8 cellular contexts compared by ENCODE assay signal in genomic region chr19:14089662-14090508, GRCh38. TPM values are rescaled to one million over a fixed set of nuclear protein-coding genes. Genes with fewer than 3 reads are reported as not detected.
DNase-seq lines count a peak whose midpoint lies in the region; ATAC-seq and TF ChIP-seq lines count a peak whose summit lies in the region.

No MANE protein-coding gene starts in this region.

- H3K9me2 ChIP-seq in neural cell (ENCODE audit: insufficient read depth, low read length), result no peaks in the 10 kb centered on the region

- peaks cover 2 to 4% of the 10 kb centered on the region in 2 donors for H3K9me3 Mint-ChIP-seq in activated T-cell treated with anti-CD3 and anti-CD28 coated beads, Interleukin-2, amount 50 U/mL, for 72 hours

- no peak overlapping the region for H2AFZ ChIP-seq in neural cell (ENCODE audit: low read depth, low read length)

- no peaks in the 10 kb centered on the region for H3K79me2 ChIP-seq in neural cell (replicated peaks; ENCODE audit: insufficient read depth, low read length)

- H3K4me3 ChIP-seq in fibroblast of mammary gland (ENCODE audit: control insufficient read depth, low read depth, low read length), result peak overlapping the region; percentile 47
- H3K4me3 ChIP-seq in neural cell (ENCODE audit: low read length), result peak overlapping the region; percentile 70

- H4K20me1 ChIP-seq in neural cell (ENCODE audit: insufficient read depth), result peaks cover 8% of the 10 kb centered on the region

- peaks cover 3% of the 10 kb centered on the region for H3K9me3 ChIP-seq in neural cell (ENCODE audit: low read length)

- TF ChIP-seq RAD21 in neural cell (conservative IDR thresholded peaks at IDR 0.05), result no peak

- H3K27me3 Mint-ChIP-seq in activated T-cell treated with anti-CD3 and anti-CD28 coated beads, Interleukin-2, amount 50 U/mL, for 72 hours (ENCODE audit: low read depth), result no peaks in the 10 kb centered on the region

- H3K27ac ChIP-seq in C4-2B, result peak overlapping the region; percentile 93
- peak overlapping the region; percentile 44 for H3K27ac ChIP-seq in neural cell (ENCODE audit: low read length)

- peak; percentile 81 for DNase-seq in NCI-H69 (lab: John Stamatoyannopoulos, UW)
- peak; percentile 63 to 69 for DNase-seq in activated T-cell treated with anti-CD3 and anti-CD28 coated beads, Interleukin-2, amount 50 U/mL, for 72 hours
- peak; percentile 64 for DNase-seq in fibroblast of mammary gland (ENCODE audit: low read depth)

- H3K9ac ChIP-seq in neural cell (ENCODE audit: low read length), result peak overlapping the region; percentile 70

- peak; percentile 19 for ATAC-seq in GM19452 (IDR thresholded peaks at IDR 0.05; ENCODE audit: unreplicated experiment)
- peak; percentile 19 to 24 for ATAC-seq in activated T-cell treated with anti-CD3 and anti-CD28 coated beads, Interleukin-2, amount 50 U/mL, for 72 hours (replicated peaks in 1 of 2)
- no peak for ATAC-seq in GM18502 (IDR thresholded peaks at IDR 0.05; ENCODE audit: poor library complexity, unreplicated experiment)
- no peak for ATAC-seq in GM18873 (IDR thresholded peaks at IDR 0.05; ENCODE audit: low FRiP score, unreplicated experiment)

- H3K4me2 ChIP-seq in neural cell (ENCODE audit: low read length), result peak overlapping the region; percentile 73

- H3K36me3 ChIP-seq in neural cell (ENCODE audit: insufficient read depth, low read length), result peaks cover 6% of the 10 kb centered on the region

- TF ChIP-seq CTCF in C4-2B (conservative IDR thresholded peaks at IDR 0.05) (no peak), fibroblast of mammary gland (conservative IDR thresholded peaks at IDR 0.05; ENCODE audit: control insufficient read depth, insufficient read depth, low read depth, low read length) (no peak), neural cell (IDR thresholded peaks at IDR 0.05; ENCODE audit: poor library complexity, severe bottlenecking) (peak; percentile 57)

- peaks cover 15% of the 10 kb centered on the region for H3K4me1 Mint-ChIP-seq in activated T-cell treated with anti-CD3 and anti-CD28 coated beads, Interleukin-2, amount 50 U/mL, for 72 hours (ENCODE audit: low read depth)

- H3K27me3 ChIP-seq in neural cell (ENCODE audit: insufficient read depth, low read depth, low read length), result no peaks in the 10 kb centered on the region

- H3K36me3 Mint-ChIP-seq in activated T-cell treated with anti-CD3 and anti-CD28 coated beads, Interleukin-2, amount 50 U/mL, for 72 hours (ENCODE audit: insufficient read depth in 2 of 2), result peaks cover 9 to 25% of the 10 kb centered on the region in 2 donors

- peak overlapping the region; percentile 80 to 88 for H3K4me3 Mint-ChIP-seq in activated T-cell treated with anti-CD3 and anti-CD28 coated beads, Interleukin-2, amount 50 U/mL, for 72 hours

- H3K27ac Mint-ChIP-seq in activated T-cell treated with anti-CD3 and anti-CD28 coated beads, Interleukin-2, amount 50 U/mL, for 72 hours, result no peak overlapping the region

- TF ChIP-seq EP300 in neural cell (conservative IDR thresholded peaks at IDR 0.05; ENCODE audit: poor library complexity, severe bottlenecking), result no peak

- H3F3A ChIP-seq in neural cell (ENCODE audit: insufficient read depth, low read length, poor library complexity, severe bottlenecking), result peaks cover 4% of the 10 kb centered on the region

TF ChIP-seq in neural cell, 6 proteins besides CTCF, POLR2A, EP300 and RAD21:
- TF ChIP-seq POLR2AphosphoS5 (IDR thresholded peaks at IDR 0.05) (no peak), TAF1 (IDR thresholded peaks at IDR 0.05; ENCODE audit: low read depth) (no peak), MXI1 (conservative IDR thresholded peaks at IDR 0.05; ENCODE audit: poor library complexity, severe bottlenecking) (peak; percentile 51)

RNA-seq across cellular contexts. Expression of gene SAMD1, which starts 0.7 kb away (rescaled TPM):
- total RNA-seq in activated T-cell treated with anti-CD3 and anti-CD28 coated beads, Interleukin-2, amount 50 U/mL, for 72 hours, result 10 to 100 TPM; 41.6 to 77.1 TPM
- polyA plus RNA-seq in neural cell, result 32.4 and 38.1 TPM in 2 replicates
- 41.6 and 47.7 TPM in 2 replicates for polyA minus RNA-seq in neural cell

RNA-seq across cellular contexts. Expression of gene C19orf67, which starts 4.3 kb away (rescaled TPM):
- total RNA-seq in activated T-cell treated with anti-CD3 and anti-CD28 coated beads, Interleukin-2, amount 50 U/mL, for 72 hours, result not detected
- polyA plus RNA-seq in neural cell, result not detected in 2 replicates
- 1.3 TPM in 1 of 2 replicates, not detected in the other for polyA minus RNA-seq in neural cell

RNA-seq across cellular contexts. Expression of gene MISP3, which starts 17.3 kb away (rescaled TPM):
- total RNA-seq in activated T-cell treated with anti-CD3 and anti-CD28 coated beads, Interleukin-2, amount 50 U/mL, for 72 hours, result 1 to 10 TPM; 4.6 to 5.8 TPM
- 3.7 and 8.2 TPM in 2 replicates for polyA plus RNA-seq in neural cell
- polyA minus RNA-seq in neural cell, result 2.2 and 2.4 TPM in 2 replicates

RNA-seq across cellular contexts. Expression of gene PRKACA, which starts 27.7 kb away (rescaled TPM):
- total RNA-seq in activated T-cell treated with anti-CD3 and anti-CD28 coated beads, Interleukin-2, amount 50 U/mL, for 72 hours, result 10 to 100 TPM; 67.7 to 75.0 TPM
- 11.7 and 28.1 TPM in 2 replicates for polyA plus RNA-seq in neural cell
- polyA minus RNA-seq in neural cell, result 40.2 and 45.8 TPM in 2 replicates

RNA-seq across cellular contexts. Expression of gene PALM3, which starts 28.0 kb away (rescaled TPM):
- total RNA-seq in activated T-cell treated with anti-CD3 and anti-CD28 coated beads, Interleukin-2, amount 50 U/mL, for 72 hours, result under 1 TPM in 1 of 2 donors, not detected in 1; 0.10 TPM
- polyA plus RNA-seq in neural cell, result 0.33 TPM in 1 of 2 replicates, not detected in the other
- 0.46 and 0.49 TPM in 2 replicates for polyA minus RNA-seq in neural cell

Comparison
In these comparisons a context has a peak if more than half of its experiments do, and no peak if none do; other contexts are left out.
1. ATAC-seq: peak in GM19452 (single experiment) and activated T-cell treated with anti-CD3 and anti-CD28 coated beads, Interleukin-2, amount 50 U/mL, for 72 hours (2 of 2); none in GM18502 (single experiment) and GM18873 (single experiment).
2. Peak in every context shown above with its lines, with median percentiles within 50 percentile points of each other: DNase-seq.